In genomic region chr11:67240575-67241389, GRCh38 we compare ENCODE assay signal across 8 cellular contexts. TPM values are rescaled to one million over a fixed set of nuclear protein-coding genes. Genes with fewer than 3 reads are reported as not detected.
DNase-seq lines count a peak whose midpoint lies in the region; ATAC-seq and TF ChIP-seq lines count a peak whose summit lies in the region.

No MANE protein-coding gene starts in this region.

- H3K36me3 ChIP-seq in duodenal mucosa (ENCODE audit: control insufficient read depth in 1 of 2, insufficient read depth in 2 of 2, low read length in 2 of 2) = peaks cover 26 to 29% of the 10 kb centered on the region in 2 donors

- H3K4me1 ChIP-seq in duodenal mucosa (ENCODE audit: control insufficient read depth in 1 of 2, insufficient read depth in 2 of 2, low read length in 2 of 2) = peaks cover 30 to 39% of the 10 kb centered on the region in 2 donors

- H3K4me1 Mint-ChIP-seq in CD14-positive monocyte (peaks cover 47% of the 10 kb centered on the region), memory B cell (peaks cover 42% of the 10 kb centered on the region)

- H3K27me3 Mint-ChIP-seq in CD14-positive monocyte (ENCODE audit: low read depth in 3 of 3) = peaks cover 0 to 2% (median 1%) of the 10 kb centered on the region in 3 donors
- no peaks in the 10 kb centered on the region for H3K27me3 Mint-ChIP-seq in memory B cell

- peak overlapping the region; percentile 76 to 89 for H3K4me3 ChIP-seq in duodenal mucosa (ENCODE audit: low read depth in 1 of 2, low read length in 2 of 2)

- H3K27ac Mint-ChIP-seq in CD14-positive monocyte (peak overlapping the region; percentile 96 to 99 (median 98)), memory B cell (peak overlapping the region; percentile 99)

- DNase-seq in CD14-positive monocyte (ENCODE audit: low spot score) (peak; percentile 77), NCI-H446 (lab: John Stamatoyannopoulos, UW) (peak; percentile 29 to 45), memory B cell (ENCODE audit: low spot score in 2 of 2) (peak; percentile 73 to 78), cortex of kidney (lab: John Stamatoyannopoulos, UW) (no peak)
- peak; percentile 85 for DNase-seq in activated CD4-positive, alpha-beta T cell treated with anti-CD3 and anti-CD28 coated beads, Interleukin-2, amount 50 U/mL, for 1 hour
- peak; percentile 59 for DNase-seq in stimulated activated CD8-positive, alpha-beta memory T cell treated with anti-CD3 and anti-CD28 coated beads, Interleukin-12 subunit alpha, Interleukin-12 subunit beta, amount 100 ng/mL, for 4 hours (ENCODE audit: low read depth)

- H3K36me3 Mint-ChIP-seq in CD14-positive monocyte (peaks cover 47 to 61% of the 10 kb centered on the region in 2 donors), memory B cell (peaks cover 34% of the 10 kb centered on the region)

- intact Hi-C loops in CD14-positive monocyte (cut with micrococcal nuclease) = no loop called here

- H3K4me3 Mint-ChIP-seq in CD14-positive monocyte = peak overlapping the region; percentile 96 to 98
- H3K4me3 Mint-ChIP-seq in memory B cell = peak overlapping the region; percentile 99

- H3K9ac ChIP-seq in duodenal mucosa (ENCODE audit: low read depth in 1 of 2, low read length in 2 of 2) = peak overlapping the region; percentile 79 to 86

- H3K27me3 ChIP-seq in duodenal mucosa (ENCODE audit: control insufficient read depth in 1 of 2, insufficient read depth in 2 of 2, low read length in 2 of 2) = no peaks in the 10 kb centered on the region

- peak overlapping the region; percentile 88 for H3K27ac ChIP-seq in duodenal mucosa (ENCODE audit: low read depth, low read length)

- H3K9me3 Mint-ChIP-seq in CD14-positive monocyte (no peaks in the 10 kb centered on the region), memory B cell (no peaks in the 10 kb centered on the region)

- peak; percentile 35 for ATAC-seq in GM21825 (IDR thresholded peaks at IDR 0.05; ENCODE audit: unreplicated experiment)
- ATAC-seq in memory B cell (ENCODE audit: low read depth) = peak; percentile 50

- no peaks in the 10 kb centered on the region for H3K9me3 ChIP-seq in duodenal mucosa (ENCODE audit: control insufficient read depth in 1 of 2, low read length in 2 of 2)

- TF ChIP-seq CTCF in CD14-positive monocyte (IDR thresholded peaks at IDR 0.05) = no peak

RNA-seq across cellular contexts. Expression of gene GRK2, which starts 25.5 kb away (rescaled TPM):
- 10 to 100 TPM; 34.9 to 43.0 TPM for polyA plus RNA-seq in CD14-positive monocyte

RNA-seq across cellular contexts. Expression of gene ANKRD13D, which starts 48.3 kb away (rescaled TPM):
- polyA plus RNA-seq in CD14-positive monocyte = 10 to 100 TPM in 1 of 2 donors, 1 to 10 TPM in 1; 9.1 to 10.3 TPM
